ENCODE assay signal across 24 cellular contexts in genomic region chr13:59843040-59843439, GRCh38.
"Had no signal": no experiment of that assay in that cellular context is flagged by ENCODE, and none has a peak within 500 bp of the region (broad histone marks: within the 10 kb centered on the region; RNA-seq: fewer than 3 reads in every experiment).

No MANE protein-coding gene starts in this region.

- H3K27me3 ChIP-seq: heart left ventricle, neural progenitor cell, thyroid gland, upper lobe of right lung had no signal

- H3K9ac ChIP-seq: neural progenitor cell, parathyroid adenoma had no signal

- H3K4me2 ChIP-seq: neural progenitor cell, smooth muscle cell had no signal

- FAIRE-seq: colon, kidney had no signal

- H3K9me3 ChIP-seq: heart left ventricle, psoas muscle, thyroid gland, upper lobe of right lung had no signal

- H3K27ac ChIP-seq: heart left ventricle, neural progenitor cell, parathyroid adenoma, psoas muscle, thyroid gland, upper lobe of right lung had no signal

- H3K79me2 ChIP-seq: parathyroid adenoma had no signal

- H3K4me3 ChIP-seq: heart left ventricle, neural progenitor cell, psoas muscle, smooth muscle cell, thyroid gland, upper lobe of right lung had no signal

- ATAC-seq: activated naive CD8-positive, alpha-beta T cell treated with anti-CD3 and anti-CD28 coated beads, Interleukin-2, amount 50 U/mL, for 24 hours; heart left ventricle; natural killer cell; psoas muscle; stimulated activated naive CD8-positive, alpha-beta T cell treated with anti-CD3 and anti-CD28 coated beads, Interleukin-15, amount 100 ng/mL, for 72 hours; T-cell; upper lobe of right lung had no signal

- H3K36me3 ChIP-seq: heart left ventricle, neural progenitor cell, thyroid gland, upper lobe of right lung had no signal

- H2AFZ ChIP-seq: neural progenitor cell, parathyroid adenoma had no signal

- H3K4me1 ChIP-seq: heart left ventricle, parathyroid adenoma, psoas muscle, thyroid gland, upper lobe of right lung had no signal

- DNase-seq: activated CD4-positive, alpha-beta memory T cell treated with anti-CD3 and anti-CD28 coated beads for 36 hours; activated CD4-positive, alpha-beta T cell treated with anti-CD3 and anti-CD28 coated beads, Interleukin-2, amount 10 ng/mL, durations not matched to agents 24 days and 14 days; activated CD8-positive, alpha-beta memory T cell treated with anti-CD3 and anti-CD28 coated beads, Interleukin-2, amount 50 U/mL, for 48 hours; activated naive CD8-positive, alpha-beta T cell treated with anti-CD3 and anti-CD28 coated beads, Interleukin-2, amount 50 U/mL, for 24 hours; activated T-cell treated with anti-CD3 and anti-CD28 coated beads, Interleukin-2, amount 50 U/mL, for 24 hours; effector CD8-positive, alpha-beta T cell; heart left ventricle; hypothalamus; immature natural killer cell; kidney; natural killer cell; occipital lobe; psoas muscle; stimulated activated CD4-positive, alpha-beta T cell treated with anti-CD3 and anti-CD28 coated beads, Interleukin-1b, Interleukin-23, amount 100 ng/mL, for 48 hours; stimulated activated CD4-positive, alpha-beta T cell treated with anti-CD3 and anti-CD28 coated beads, Interleukin-4, amount 100 ng/mL, for 4 hours; stimulated activated CD8-positive, alpha-beta memory T cell treated with anti-CD3 and anti-CD28 coated beads, Interleukin-4, amount 100 ng/mL, for 48 hours; stimulated activated naive CD8-positive, alpha-beta T cell treated with anti-CD3 and anti-CD28 coated beads, Interleukin-15, amount 100 ng/mL, for 72 hours; T-cell; thyroid gland; upper lobe of right lung had no signal
